In genomic region chr3:182216311-182216970, GRCh38 we compare ENCODE assay signal across 8 cellular contexts.
"Had no signal": no experiment of that assay in that cellular context is flagged by ENCODE, and none has a peak within 500 bp of the region (broad histone marks: within the 10 kb centered on the region; RNA-seq: fewer than 3 reads in every experiment).

No MANE protein-coding gene starts in this region.

- H3K4me2 ChIP-seq: GM23338 had no signal

- H3K9me3 Mint-ChIP-seq: GM23338, H9, IgD-negative memory B cell had no signal

- H3K36me3 Mint-ChIP-seq: IgD-negative memory B cell had no signal

- ATAC-seq: GM23338, HepG2 had no signal

- H3K4me1 Mint-ChIP-seq: IgD-negative memory B cell had no signal

- H3K27ac ChIP-seq: HL-60 had no signal

- H3K27ac Mint-ChIP-seq: GM23338, HFFc6, IgD-negative memory B cell had no signal

- H3K4me3 ChIP-seq: GM23338 had no signal

- H2AFZ ChIP-seq: GM23338 had no signal

- DNase-seq: H9, HCEC 1CT, HFFc6, KBM-7 had no signal

- H3K4me3 Mint-ChIP-seq: GM23338, H9, HFFc6, IgD-negative memory B cell had no signal

- FAIRE-seq: HepG2 had no signal
